Comparison of ENCODE assay signal across 1 cellular context in the genomic region with DNA sequence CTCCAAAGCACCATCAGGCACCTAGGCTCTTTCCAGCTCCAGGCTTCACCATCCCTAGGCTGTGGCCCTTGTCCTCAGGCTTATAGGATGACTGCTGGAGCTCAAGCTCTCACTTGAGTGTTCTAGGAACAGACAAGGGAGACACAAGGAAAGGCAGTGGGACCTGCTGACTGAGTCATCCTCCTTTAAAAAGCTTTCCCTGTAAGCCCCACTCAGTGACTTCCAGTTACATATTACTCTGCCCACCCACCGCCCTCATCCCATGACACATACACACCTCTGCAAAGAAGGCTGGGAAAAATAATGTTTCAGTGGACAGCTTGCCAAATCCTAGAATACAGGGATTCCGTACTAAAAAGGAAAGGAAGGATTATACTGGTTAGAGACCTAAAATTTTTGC.
TF ChIP-seq lines count a peak whose summit lies in the region.

No MANE protein-coding gene starts in this region.

TF ChIP-seq in K562, 482 proteins besides CTCF, POLR2A, EP300 and RAD21 (continued from another document):
- TF ChIP-seq AFF1 (IDR thresholded peaks at IDR 0.05; ENCODE audit: low read depth in 1 of 2, partially characterized antibody in 2 of 2): no peak
